Comparison of ENCODE assay signal across 24 cellular contexts in the genomic region with DNA sequence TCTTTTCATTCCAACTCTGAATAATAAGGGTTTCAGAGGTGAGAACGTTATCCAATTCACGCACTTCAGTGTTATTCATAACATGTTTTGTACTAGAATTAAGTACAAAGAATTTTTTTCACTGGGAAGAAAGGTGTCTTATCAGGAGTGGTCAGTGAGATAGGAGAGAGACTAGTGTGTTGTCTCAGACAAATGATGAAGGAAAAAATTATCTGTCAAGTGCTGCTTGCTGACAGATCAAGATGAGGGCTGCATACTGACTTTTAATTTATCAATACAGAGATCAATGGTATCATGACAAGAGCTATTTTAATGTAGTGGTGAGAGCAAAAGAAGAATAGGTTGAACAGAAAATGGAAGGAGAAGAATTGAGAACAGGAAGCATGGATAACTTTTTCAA.
"Had no signal": no experiment of that assay in that cellular context is flagged by ENCODE, and none has a peak within 500 bp of the region (broad histone marks: within the 10 kb centered on the region; RNA-seq: fewer than 3 reads in every experiment).

No MANE protein-coding gene starts in this region.

- H3K4me3 ChIP-seq: neural progenitor cell, ovary, psoas muscle, right lobe of liver, sigmoid colon, stomach, thoracic aorta, thyroid gland, tibial nerve, upper lobe of left lung, vagina had no signal

- H3K9me3 ChIP-seq: ovary, psoas muscle, right lobe of liver, sigmoid colon, stomach, thoracic aorta, thyroid gland, upper lobe of left lung, vagina had no signal

- H3K36me3 ChIP-seq: neural progenitor cell, ovary, right lobe of liver, sigmoid colon, stomach, thoracic aorta, thyroid gland, tibial nerve, upper lobe of left lung, vagina had no signal

- H2AFZ ChIP-seq: neural progenitor cell, parathyroid adenoma had no signal

- H3K4me1 ChIP-seq: neural progenitor cell, parathyroid adenoma, psoas muscle, right lobe of liver, sigmoid colon, stomach, thyroid gland, tibial nerve, upper lobe of left lung, vagina had no signal

- ATAC-seq: psoas muscle; right cardiac atrium; right lobe of liver; stimulated activated effector memory CD8-positive, alpha-beta T cell treated with anti-CD3 and anti-CD28 coated beads, Interleukin-12 subunit alpha, Interleukin-12 subunit beta, amount 100 ng/mL, for 72 hours; stimulated activated naive B cell treated with anti-CD40 and anti-IgM and Interleukin-4, amounts not matched to agents 10 μg/mL and 1 μg/mL and 100 μg/mL, for 72 hours had no signal

- DNase-seq: occipital lobe; ovary; posterior cingulate gyrus; psoas muscle; right cardiac atrium; right lobe of liver; sigmoid colon; small intestine; stimulated activated CD4-positive, alpha-beta T cell treated with anti-CD3 and anti-CD28 coated beads, Interleukin-15, amount 100 ng/mL, for 24 hours; stimulated activated CD4-positive, alpha-beta T cell treated with anti-CD3 and anti-CD28 coated beads, Interleukin-2, amount 100 ng/mL, for 24 hours; stimulated activated CD4-positive, alpha-beta T cell treated with anti-CD3 and anti-CD28 coated beads, Interleukin-2, amount 100 ng/mL, for 48 hours; stimulated activated CD4-positive, alpha-beta T cell treated with anti-CD3 and anti-CD28 coated beads, Interleukin-4, amount 100 ng/mL, for 24 hours; stimulated activated naive B cell treated with anti-CD40 and anti-IgM and Interleukin-4, amounts not matched to agents 10 μg/mL and 1 μg/mL and 100 μg/mL, for 72 hours; stimulated activated naive CD4-positive, alpha-beta T cell treated with Interleukin-2 at 50 U/mL for 16 hours; stomach; thyroid gland; trophoblast cell; upper lobe of left lung had no signal

- H3K79me2 ChIP-seq: parathyroid adenoma had no signal

- H3K27ac ChIP-seq: neural progenitor cell, ovary, parathyroid adenoma, psoas muscle, right lobe of liver, sigmoid colon, stomach, thoracic aorta, thyroid gland, tibial nerve, upper lobe of left lung, vagina had no signal

- H3K4me2 ChIP-seq: neural progenitor cell had no signal

- H3K27me3 ChIP-seq: neural progenitor cell, ovary, right lobe of liver, sigmoid colon, stomach, thyroid gland, tibial nerve, upper lobe of left lung, vagina had no signal
